In the genomic region with DNA sequence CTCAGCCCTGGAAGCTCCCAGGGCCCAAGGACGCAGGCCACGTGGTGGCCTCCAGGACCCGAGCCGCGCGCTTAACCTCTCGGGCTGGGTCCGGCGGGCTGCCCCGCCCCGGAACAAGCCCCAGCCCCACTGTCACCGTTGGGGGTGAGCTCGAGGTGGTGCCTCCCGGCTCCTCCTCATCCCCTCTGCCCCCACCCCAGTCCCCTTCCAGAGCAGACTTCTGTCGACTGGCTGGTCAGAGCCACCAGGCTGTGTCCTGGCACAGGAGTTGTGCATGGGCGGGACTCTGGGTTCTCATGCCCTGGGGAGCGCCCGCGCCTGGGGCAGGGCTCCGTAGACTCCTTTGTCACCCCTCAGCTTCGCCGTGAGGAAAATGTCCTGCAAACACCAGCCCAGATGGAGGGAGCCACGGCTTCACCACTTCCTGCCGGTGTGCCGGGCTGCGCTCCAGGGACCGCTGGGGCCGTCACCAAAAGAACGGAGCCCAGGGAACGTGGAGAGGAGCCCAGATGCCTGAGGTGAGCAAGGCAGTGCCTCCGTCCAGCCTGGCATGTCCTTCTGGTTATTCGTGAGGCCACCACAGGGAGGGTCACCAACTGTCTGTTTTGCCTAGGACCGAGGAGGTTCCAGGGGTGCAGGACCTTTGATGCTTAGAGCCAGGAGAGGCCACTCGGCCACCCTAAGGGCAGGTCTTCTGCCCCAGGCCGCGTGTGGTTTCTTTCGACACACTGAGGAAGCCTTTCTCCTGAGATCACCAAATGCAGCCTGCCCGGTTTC, we compare ENCODE assay signal across 9 cellular contexts. TPM values are rescaled to one million over a fixed set of nuclear protein-coding genes. Genes with fewer than 3 reads are reported as not detected.
DNase-seq lines count a peak whose midpoint lies in the region; ATAC-seq and TF ChIP-seq lines count a peak whose summit lies in the region.
"Had no signal": no experiment of that assay in that cellular context is flagged by ENCODE, and none has a peak within 500 bp of the region (broad histone marks: within the 10 kb centered on the region; RNA-seq: fewer than 3 reads in every experiment).

No MANE protein-coding gene starts in this region.

- peaks cover 4% of the 10 kb centered on the region for H3K27me3 ChIP-seq in CD8-positive, alpha-beta memory T cell (ENCODE audit: insufficient read depth, low read length, poor library complexity, severe bottlenecking)

- no peaks in the 10 kb centered on the region for H3K9me3 ChIP-seq in CD8-positive, alpha-beta memory T cell (ENCODE audit: low read length)

- peak; percentile 62 for DNase-seq in cardiac septum (ENCODE audit: low spot score)
- no peak for DNase-seq in left ventricle myocardium superior
- DNase-seq in astrocyte of the hippocampus (ENCODE audit: low read depth, low spot score) = peak; percentile 81
- DNase-seq in stimulated activated CD8-positive, alpha-beta memory T cell treated with anti-CD3 and anti-CD28 coated beads, Interleukin-4, amount 100 ng/mL, for 48 hours = peak; percentile 24
- no peak for DNase-seq in activated CD4-positive, alpha-beta T cell treated with anti-CD3 and anti-CD28 coated beads, Interleukin-2, amount 50 U/mL, for 48 hours
- no peak for DNase-seq in CD8-positive, alpha-beta memory T cell
- DNase-seq in erythroblast (lab: John Stamatoyannopoulos, UW) = no peak

- H3K4me3 ChIP-seq in CD8-positive, alpha-beta memory T cell (ENCODE audit: low read length) = no peak overlapping the region
- H3K4me3 ChIP-seq: SK-N-MC had no signal

- peaks cover 14 to 47% of the 10 kb centered on the region in 2 donors for H3K27me3 Mint-ChIP-seq in CD8-positive, alpha-beta memory T cell

- H3K27ac Mint-ChIP-seq in CD8-positive, alpha-beta memory T cell = no peak overlapping the region

- POLR2A ChIA-PET in CD8-positive, alpha-beta memory T cell (lab: Charles Lee) = no interaction called here

- H3K4me3 Mint-ChIP-seq in CD8-positive, alpha-beta memory T cell = no peak overlapping the region

- H3K9me3 Mint-ChIP-seq in CD8-positive, alpha-beta memory T cell = peaks cover 0 to 10% (median 9%) of the 10 kb centered on the region in 5 donors

- H3K36me3 ChIP-seq in CD8-positive, alpha-beta memory T cell (ENCODE audit: insufficient read depth, low read length) = no peaks in the 10 kb centered on the region

- ATAC-seq in left ventricle myocardium superior (no peak), HG03196 (IDR thresholded peaks at IDR 0.05; ENCODE audit: unreplicated experiment) (peak; percentile 76)

- no peaks in the 10 kb centered on the region for H3K4me1 Mint-ChIP-seq in CD8-positive, alpha-beta memory T cell

- CTCF ChIA-PET in CD8-positive, alpha-beta memory T cell (lab: Charles Lee) = no interaction called here

- H3K27ac ChIP-seq in CD8-positive, alpha-beta memory T cell (ENCODE audit: low read depth, low read length) = no peak overlapping the region
- H3K27ac ChIP-seq: SK-N-MC had no signal

- H3K36me3 Mint-ChIP-seq in CD8-positive, alpha-beta memory T cell = peaks cover 1 to 24% (median 3%) of the 10 kb centered on the region in 3 donors

- H3K4me1 ChIP-seq in CD8-positive, alpha-beta memory T cell (ENCODE audit: insufficient read depth, low read length) = no peaks in the 10 kb centered on the region

- TF ChIP-seq POLR2A in erythroblast (IDR thresholded peaks at IDR 0.05; ENCODE audit: low read length) = no peak

- intact Hi-C loops in cardiac septum (cut with DNase I) = no loop called here
- intact Hi-C loops in left ventricle myocardium superior (cut with micrococcal nuclease) = no loop called here

RNA-seq across cellular contexts. Expression of a gene that starts 7.1 kb away (rescaled TPM):
- total RNA-seq in cardiac septum = 19.1 TPM
- total RNA-seq in left ventricle myocardium superior = 14.6 TPM
- 1 to 10 TPM; 2.3 to 2.4 TPM for total RNA-seq in CD8-positive, alpha-beta memory T cell
- polyA plus RNA-seq in CD8-positive, alpha-beta memory T cell = 3.0 TPM

RNA-seq across cellular contexts. Expression of a gene that starts 36.8 kb away (rescaled TPM):
- 1.1 TPM for total RNA-seq in cardiac septum
- total RNA-seq in left ventricle myocardium superior = 0.45 TPM
- total RNA-seq in CD8-positive, alpha-beta memory T cell = under 1 TPM; 0.38 to 0.46 TPM
- not detected for polyA plus RNA-seq in CD8-positive, alpha-beta memory T cell

Comparison
In these comparisons a context has a peak if more than half of its experiments do, and no peak if none do; other contexts are left out.
1. DNase-seq: peak in cardiac septum (single experiment), astrocyte of the hippocampus (single experiment) and stimulated activated CD8-positive, alpha-beta memory T cell treated with anti-CD3 and anti-CD28 coated beads, Interleukin-4, amount 100 ng/mL, for 48 hours (single experiment); none in left ventricle myocardium superior (single experiment), activated CD4-positive, alpha-beta T cell treated with anti-CD3 and anti-CD28 coated beads, Interleukin-2, amount 50 U/mL, for 48 hours (0 of 2), CD8-positive, alpha-beta memory T cell (0 of 5) and erythroblast (0 of 2).